ENCODE assay signal across 1 cellular context in the genomic region with DNA sequence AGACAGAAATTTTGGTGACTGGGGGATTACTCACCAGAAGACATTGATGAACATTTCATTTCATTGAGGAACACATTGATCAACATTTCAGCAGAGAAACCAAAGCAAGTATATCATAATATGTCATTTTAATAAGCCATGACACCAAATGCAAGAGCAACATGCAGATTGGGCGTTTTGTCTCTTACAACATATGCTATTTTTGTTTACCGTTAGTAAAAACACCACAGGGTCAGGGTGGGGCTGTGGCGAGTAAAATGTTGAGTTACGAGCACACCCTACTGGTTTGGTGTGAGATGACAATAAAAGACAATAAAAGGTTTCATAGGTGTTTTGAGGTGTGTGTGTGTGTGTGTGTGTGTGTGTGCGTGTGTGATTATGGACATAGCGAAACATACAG.
TF ChIP-seq lines count a peak whose summit lies in the region.

No MANE protein-coding gene starts in this region.

TF ChIP-seq in Ishikawa, 13 proteins besides CTCF, POLR2A, EP300 and RAD21 (continued from another document):
- TF ChIP-seq, protein P1, sequence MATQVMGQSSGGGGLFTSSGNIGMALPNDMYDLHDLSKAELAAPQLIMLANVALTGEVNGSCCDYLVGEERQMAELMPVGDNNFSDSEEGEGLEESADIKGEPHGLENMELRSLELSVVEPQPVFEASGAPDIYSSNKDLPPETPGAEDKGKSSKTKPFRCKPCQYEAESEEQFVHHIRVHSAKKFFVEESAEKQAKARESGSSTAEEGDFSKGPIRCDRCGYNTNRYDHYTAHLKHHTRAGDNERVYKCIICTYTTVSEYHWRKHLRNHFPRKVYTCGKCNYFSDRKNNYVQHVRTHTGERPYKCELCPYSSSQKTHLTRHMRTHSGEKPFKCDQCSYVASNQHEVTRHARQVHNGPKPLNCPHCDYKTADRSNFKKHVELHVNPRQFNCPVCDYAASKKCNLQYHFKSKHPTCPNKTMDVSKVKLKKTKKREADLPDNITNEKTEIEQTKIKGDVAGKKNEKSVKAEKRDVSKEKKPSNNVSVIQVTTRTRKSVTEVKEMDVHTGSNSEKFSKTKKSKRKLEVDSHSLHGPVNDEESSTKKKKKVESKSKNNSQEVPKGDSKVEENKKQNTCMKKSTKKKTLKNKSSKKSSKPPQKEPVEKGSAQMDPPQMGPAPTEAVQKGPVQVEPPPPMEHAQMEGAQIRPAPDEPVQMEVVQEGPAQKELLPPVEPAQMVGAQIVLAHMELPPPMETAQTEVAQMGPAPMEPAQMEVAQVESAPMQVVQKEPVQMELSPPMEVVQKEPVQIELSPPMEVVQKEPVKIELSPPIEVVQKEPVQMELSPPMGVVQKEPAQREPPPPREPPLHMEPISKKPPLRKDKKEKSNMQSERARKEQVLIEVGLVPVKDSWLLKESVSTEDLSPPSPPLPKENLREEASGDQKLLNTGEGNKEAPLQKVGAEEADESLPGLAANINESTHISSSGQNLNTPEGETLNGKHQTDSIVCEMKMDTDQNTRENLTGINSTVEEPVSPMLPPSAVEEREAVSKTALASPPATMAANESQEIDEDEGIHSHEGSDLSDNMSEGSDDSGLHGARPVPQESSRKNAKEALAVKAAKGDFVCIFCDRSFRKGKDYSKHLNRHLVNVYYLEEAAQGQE (IDR thresholded peaks at IDR 0.05; ENCODE audit: low read depth): no peak
- TF ChIP-seq, protein P2, sequence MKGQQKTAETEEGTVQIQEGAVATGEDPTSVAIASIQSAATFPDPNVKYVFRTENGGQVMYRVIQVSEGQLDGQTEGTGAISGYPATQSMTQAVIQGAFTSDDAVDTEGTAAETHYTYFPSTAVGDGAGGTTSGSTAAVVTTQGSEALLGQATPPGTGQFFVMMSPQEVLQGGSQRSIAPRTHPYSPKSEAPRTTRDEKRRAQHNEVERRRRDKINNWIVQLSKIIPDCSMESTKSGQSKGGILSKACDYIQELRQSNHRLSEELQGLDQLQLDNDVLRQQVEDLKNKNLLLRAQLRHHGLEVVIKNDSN (IDR thresholded peaks at IDR 0.05): no peak
- no peak for TF ChIP-seq CEBPB (IDR thresholded peaks at IDR 0.05)
- no peak for TF ChIP-seq FOXM1 (IDR thresholded peaks at IDR 0.05; ENCODE audit: borderline replicate concordance, low read depth)
- no peak for TF ChIP-seq TCF12 (IDR thresholded peaks at IDR 0.05; ENCODE audit: low read depth)
- no peak for TF ChIP-seq TEAD4 (IDR thresholded peaks at IDR 0.05)
- no peak for TF ChIP-seq NFIC (IDR thresholded peaks at IDR 0.05)
- TF ChIP-seq EGR1 (IDR thresholded peaks at IDR 0.05): no peak
- no peak for TF ChIP-seq ZBTB7A (IDR thresholded peaks at IDR 0.05; ENCODE audit: low read depth)
